24 cellular contexts compared by ENCODE assay signal in the genomic region with DNA sequence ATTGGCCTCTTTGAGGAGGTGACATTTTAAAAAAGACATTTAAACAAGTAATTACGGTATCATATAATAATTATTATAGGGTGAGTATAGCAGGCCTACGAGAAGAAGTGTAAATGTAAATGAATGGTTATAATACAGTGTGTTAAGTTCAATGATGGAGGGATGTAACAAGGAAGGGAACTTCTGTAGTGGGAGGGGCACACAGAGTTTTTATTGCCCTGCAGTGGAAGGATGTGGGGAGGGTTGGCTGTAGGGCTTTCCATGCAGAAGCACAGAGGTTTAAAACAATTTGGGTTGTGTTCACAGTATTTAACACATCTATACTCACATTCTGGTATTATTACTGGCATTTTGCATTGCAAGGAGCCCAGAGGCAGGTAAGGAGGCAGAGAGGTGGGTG.
"Had no signal": no experiment of that assay in that cellular context is flagged by ENCODE, and none has a peak within 500 bp of the region (broad histone marks: within the 10 kb centered on the region; RNA-seq: fewer than 3 reads in every experiment).

No MANE protein-coding gene starts in this region.

- H3K27me3 ChIP-seq: breast epithelium, esophagus squamous epithelium, gastroesophageal sphincter, vagina had no signal

- ATAC-seq: activated CD4-positive, CD25-positive, alpha-beta regulatory T cell treated with anti-CD3 and anti-CD28 coated beads, Interleukin-2, amount 50 U/mL, for 24 hours; activated naive CD4-positive, alpha-beta T cell treated with anti-CD3 and anti-CD28 coated beads, Interleukin-2, amount 50 U/mL, for 72 hours; gastroesophageal sphincter; left ventricle myocardium superior; natural killer cell; stimulated activated naive B cell treated with anti-CD40 and anti-IgM and Interleukin-4, amounts not matched to agents 10 μg/mL and 1 μg/mL and 100 μg/mL, for 72 hours had no signal

- DNase-seq: activated CD4-positive, alpha-beta memory T cell treated with anti-CD3 and anti-CD28 coated beads, Interleukin-2, amount 10 ng/mL, durations not matched to agents 7 days and 5 days; activated CD4-positive, alpha-beta T cell treated with anti-CD3 and anti-CD28 coated beads, Interleukin-2, amount 10 ng/mL, durations not matched to agents 24 days and 14 days; activated gamma-delta T cell; amniotic stem cell; endodermal cell; esophagus squamous epithelium; head of caudate nucleus; hypothalamus; left ventricle myocardium superior; mammary epithelial cell; natural killer cell; stimulated activated CD4-positive, alpha-beta T cell treated with anti-CD3 and anti-CD28 coated beads, Interleukin-2, amount 100 ng/mL, for 48 hours; stimulated activated CD8-positive, alpha-beta memory T cell treated with anti-CD3 and anti-CD28 coated beads, Interleukin-4, amount 100 ng/mL, for 48 hours; stimulated activated naive B cell treated with anti-CD40 and anti-IgM and Interleukin-4, amounts not matched to agents 10 μg/mL and 1 μg/mL and 100 μg/mL, for 72 hours had no signal

- H3K9me3 Mint-ChIP-seq: activated CD4-positive, alpha-beta memory T cell treated with anti-CD3 and anti-CD28 coated beads, Interleukin-2, amount 10 ng/mL, durations not matched to agents 7 days and 5 days; activated CD4-positive, alpha-beta T cell treated with anti-CD3 and anti-CD28 coated beads, Interleukin-2, amount 10 ng/mL, durations not matched to agents 24 days and 14 days; activated naive CD4-positive, alpha-beta T cell treated with anti-CD3 and anti-CD28 coated beads, Interleukin-2, amount 50 U/mL, for 72 hours; activated T-helper 1 cell treated with anti-CD3 and anti-CD28 coated beads, Interleukin-12 subunit alpha, Interleukin-12 subunit beta, Interleukin-2, Interleukin-4 antibody, amounts not matched to agents 30 ng/mL and 10 ng/mL and 1 ng/mL, durations not matched to agents 14 hours and 24 hours and 36 hours; central memory CD8-positive, alpha-beta T cell; endodermal cell; mesothelial cell of epicardium; natural killer cell; stimulated activated naive B cell treated with anti-CD40 and anti-IgM and Interleukin-4, amounts not matched to agents 10 μg/mL and 1 μg/mL and 100 μg/mL, for 72 hours; type B pancreatic cell had no signal

- H3K27ac Mint-ChIP-seq: activated CD4-positive, alpha-beta memory T cell treated with anti-CD3 and anti-CD28 coated beads, Interleukin-2, amount 10 ng/mL, durations not matched to agents 7 days and 5 days; activated CD4-positive, alpha-beta T cell treated with anti-CD3 and anti-CD28 coated beads, Interleukin-2, amount 10 ng/mL, durations not matched to agents 24 days and 14 days; activated T-helper 1 cell treated with anti-CD3 and anti-CD28 coated beads, Interleukin-12 subunit alpha, Interleukin-12 subunit beta, Interleukin-2, Interleukin-4 antibody, amounts not matched to agents 30 ng/mL and 10 ng/mL and 1 ng/mL, durations not matched to agents 14 hours and 24 hours and 36 hours; endodermal cell; mesothelial cell of epicardium; natural killer cell; stimulated activated naive B cell treated with anti-CD40 and anti-IgM and Interleukin-4, amounts not matched to agents 10 μg/mL and 1 μg/mL and 100 μg/mL, for 72 hours; type B pancreatic cell had no signal

- H3K27ac ChIP-seq: breast epithelium, coronary artery, gastroesophageal sphincter, vagina had no signal

- H3K27me3 Mint-ChIP-seq: activated CD4-positive, alpha-beta memory T cell treated with anti-CD3 and anti-CD28 coated beads, Interleukin-2, amount 10 ng/mL, durations not matched to agents 7 days and 5 days; activated CD4-positive, alpha-beta T cell treated with anti-CD3 and anti-CD28 coated beads, Interleukin-2, amount 10 ng/mL, durations not matched to agents 24 days and 14 days; central memory CD8-positive, alpha-beta T cell; stimulated activated naive B cell treated with anti-CD40 and anti-IgM and Interleukin-4, amounts not matched to agents 10 μg/mL and 1 μg/mL and 100 μg/mL, for 72 hours; type B pancreatic cell had no signal

- H3K36me3 ChIP-seq: breast epithelium, esophagus squamous epithelium, gastroesophageal sphincter, vagina had no signal

- H3K4me3 ChIP-seq: breast epithelium, coronary artery, esophagus squamous epithelium, gastroesophageal sphincter, vagina had no signal

- H3K36me3 Mint-ChIP-seq: activated naive CD4-positive, alpha-beta T cell treated with anti-CD3 and anti-CD28 coated beads, Interleukin-2, amount 50 U/mL, for 72 hours; mesothelial cell of epicardium; natural killer cell had no signal

- H3K4me3 Mint-ChIP-seq: activated CD4-positive, alpha-beta memory T cell treated with anti-CD3 and anti-CD28 coated beads, Interleukin-2, amount 10 ng/mL, durations not matched to agents 7 days and 5 days; activated CD4-positive, alpha-beta T cell treated with anti-CD3 and anti-CD28 coated beads, Interleukin-2, amount 10 ng/mL, durations not matched to agents 24 days and 14 days; activated T-helper 1 cell treated with anti-CD3 and anti-CD28 coated beads, Interleukin-12 subunit alpha, Interleukin-12 subunit beta, Interleukin-2, Interleukin-4 antibody, amounts not matched to agents 30 ng/mL and 10 ng/mL and 1 ng/mL, durations not matched to agents 14 hours and 24 hours and 36 hours; central memory CD8-positive, alpha-beta T cell; endodermal cell; mesothelial cell of epicardium; natural killer cell; stimulated activated naive B cell treated with anti-CD40 and anti-IgM and Interleukin-4, amounts not matched to agents 10 μg/mL and 1 μg/mL and 100 μg/mL, for 72 hours; type B pancreatic cell had no signal

- H3K9me3 ChIP-seq: breast epithelium, esophagus squamous epithelium, gastroesophageal sphincter, vagina had no signal
